Comparison of ENCODE assay signal across 8 cellular contexts in the genomic region with DNA sequence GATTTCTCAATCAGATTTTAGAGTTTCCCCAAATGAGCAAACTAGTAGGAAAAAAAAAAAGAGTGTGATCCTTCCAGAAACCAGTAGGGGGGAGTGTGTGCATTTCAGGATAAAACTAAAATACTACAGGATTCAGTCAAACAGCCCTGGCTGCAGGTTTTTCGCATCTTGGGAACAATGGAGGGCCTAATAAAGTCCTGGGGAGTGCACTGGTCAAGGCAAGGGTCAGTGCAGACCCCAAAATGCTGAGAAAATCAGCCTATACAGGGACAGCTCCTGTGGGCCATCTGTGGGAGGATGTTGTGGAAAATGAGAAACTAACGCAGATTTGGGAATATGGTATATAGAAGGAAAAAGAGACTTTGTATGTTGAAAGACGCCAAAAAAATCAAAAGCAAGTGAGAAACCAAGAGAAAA. TPM values are rescaled to one million over a fixed set of nuclear protein-coding genes. Genes with fewer than 3 reads are reported as not detected.
DNase-seq lines count a peak whose midpoint lies in the region; ATAC-seq and TF ChIP-seq lines count a peak whose summit lies in the region.

No MANE protein-coding gene starts in this region.

- no peak overlapping the region for H3K23ac ChIP-seq in mesendoderm (ENCODE audit: low read length)

- H3K18ac ChIP-seq in mesendoderm (ENCODE audit: low read length), result peak overlapping the region; percentile 94

- no peak overlapping the region for H3K4me3 Mint-ChIP-seq in T-cell

- H3K4me1 Mint-ChIP-seq in T-cell, result no peaks in the 10 kb centered on the region

- H2BK120ac ChIP-seq in mesendoderm (ENCODE audit: low read depth, low read length), result peak overlapping the region; percentile 94

- intact Hi-C loops in left ventricle myocardium inferior (cut with micrococcal nuclease), result no loop called here
- intact Hi-C loops in Right ventricle myocardium superior (cut with DNase I), result no loop called here
- intact Hi-C loops in breast epithelium (cut with DNase I; ENCODE audit: low total_unique reads), result no loop called here

- no peak overlapping the region for H4K8ac ChIP-seq in mesendoderm (ENCODE audit: low read depth, low read length)

- CTCF ChIA-PET in T-cell (lab: Charles Lee), result interaction anchor here in 1 of 2 donors (1.0 kb wide), 1 partner anchor 24 kb away, joined by 3 read pairs; no protein-coding TSS in a partner anchor

- no peak for DNase-seq in left ventricle myocardium inferior
- DNase-seq in Right ventricle myocardium superior, result no peak
- peak; percentile 17 for DNase-seq in NCI-H2227 treated with DMSO at 0.1 percent for 48 hours (lab: John Stamatoyannopoulos, UW)
- DNase-seq in breast epithelium (ENCODE audit: low spot score in 2 of 2), result no peak
- DNase-seq in mesendoderm, result peak; percentile 82
- DNase-seq in T-cell, result no peak
- no peak for DNase-seq in NCI-H2081 treated with DMSO at 0.1 percent for 48 hours (lab: John Stamatoyannopoulos, UW)

- no peak for TF ChIP-seq POLR2A in breast epithelium (IDR thresholded peaks at IDR 0.05)

- H3K4me2 ChIP-seq in mesendoderm (ENCODE audit: low read length), result no peak overlapping the region

- H3K9me3 ChIP-seq in left ventricle myocardium inferior (replicated peaks), result no peaks in the 10 kb centered on the region
- no peaks in the 10 kb centered on the region for H3K9me3 ChIP-seq in breast epithelium

- H3K27ac ChIP-seq in left ventricle myocardium inferior (replicated peaks) (no peak overlapping the region), breast epithelium (no peak overlapping the region), mesendoderm (ENCODE audit: low read depth, low read length) (peak overlapping the region; percentile 88)

- no peak for ATAC-seq in Right ventricle myocardium superior (ENCODE audit: poor library complexity)
- ATAC-seq in T-cell (replicated peaks in 1 of 4), result no peak
- no peak for ATAC-seq in HG03159 (IDR thresholded peaks at IDR 0.05; ENCODE audit: unreplicated experiment)

- H3K9me3 Mint-ChIP-seq in T-cell, result no peaks in the 10 kb centered on the region

- H3K56ac ChIP-seq in mesendoderm (ENCODE audit: low read length), result peak overlapping the region; percentile 90

- H3K79me2 ChIP-seq in mesendoderm (ENCODE audit: control insufficient read depth, insufficient read depth, low read length), result no peaks in the 10 kb centered on the region

- no peaks in the 10 kb centered on the region for H3K36me3 Mint-ChIP-seq in T-cell

- no peaks in the 10 kb centered on the region for H3K4me1 ChIP-seq in left ventricle myocardium inferior
- H3K4me1 ChIP-seq in breast epithelium, result no peaks in the 10 kb centered on the region
- H3K4me1 ChIP-seq in mesendoderm (ENCODE audit: control insufficient read depth, low read depth, low read length), result peaks cover 14% of the 10 kb centered on the region

- H3K79me1 ChIP-seq in mesendoderm (ENCODE audit: low read length), result peaks cover 2% of the 10 kb centered on the region

- no peak overlapping the region for H3K4me3 ChIP-seq in left ventricle myocardium inferior
- H3K4me3 ChIP-seq in breast epithelium, result no peak overlapping the region
- no peak overlapping the region for H3K4me3 ChIP-seq in mesendoderm (ENCODE audit: low read length)

- no peak overlapping the region for H3K27ac Mint-ChIP-seq in T-cell

- H3K36me3 ChIP-seq in left ventricle myocardium inferior (no peaks in the 10 kb centered on the region), breast epithelium (no peaks in the 10 kb centered on the region), mesendoderm (ENCODE audit: control insufficient read depth, insufficient read depth, low read length) (no peaks in the 10 kb centered on the region)

- POLR2A ChIA-PET in T-cell (lab: Charles Lee), result no interaction called here

- H2BK5ac ChIP-seq in mesendoderm (ENCODE audit: low read length), result peak overlapping the region; percentile 100

- H3K27me3 ChIP-seq in left ventricle myocardium inferior (ENCODE audit: low read depth) (peaks cover 29% of the 10 kb centered on the region), breast epithelium (no peaks in the 10 kb centered on the region), mesendoderm (ENCODE audit: insufficient read depth, low read length, poor library complexity) (no peaks in the 10 kb centered on the region)

- TF ChIP-seq CTCF in left ventricle myocardium inferior (IDR thresholded peaks at IDR 0.05; ENCODE audit: borderline replicate concordance) (peak; percentile 57), breast epithelium (IDR thresholded peaks at IDR 0.05) (peak in 2 of 3 donors; percentile 14 to 28)

- H3K27me3 Mint-ChIP-seq in T-cell, result peaks cover 18 to 29% of the 10 kb centered on the region in 2 donors

- H3K4ac ChIP-seq in mesendoderm (ENCODE audit: low read depth, low read length), result peak overlapping the region; percentile 97

- no peak overlapping the region for H2BK15ac ChIP-seq in mesendoderm (replicated peaks; ENCODE audit: low read depth)

- peak overlapping the region; percentile 95 for H4K5ac ChIP-seq in mesendoderm (ENCODE audit: low read length)

- H3K9ac ChIP-seq in mesendoderm (ENCODE audit: low read length), result peak overlapping the region; percentile 73

- no CpG with 5 or more reads among the region's 3 CpGs for WGBS in mesendoderm (ENCODE audit: extremely low coverage, insufficient coverage, low lambda C conversion rate)

- peak overlapping the region; percentile 98 for H2AK5ac ChIP-seq in mesendoderm (ENCODE audit: low read length)

RNA-seq across cellular contexts. Expression of a gene that starts 22.2 kb away (rescaled TPM):
- 23.6 TPM for total RNA-seq in left ventricle myocardium inferior
- total RNA-seq in Right ventricle myocardium superior, result 22.1 TPM
- 10 to 100 TPM; 38.2 to 57.0 (median 54.7) TPM for total RNA-seq in breast epithelium
- polyA plus RNA-seq in mesendoderm (2013, experiment 1 of 2), result 29.6 TPM
- 29.9 TPM for polyA plus RNA-seq in mesendoderm (2013, experiment 2 of 2)
- 100 to 1,000 TPM in 1 of 5 donors, 10 to 100 TPM in 4; 70.3 to 103 (median 91.8) TPM for total RNA-seq in T-cell

RNA-seq across cellular contexts. Expression of a gene that starts 23.3 kb away (rescaled TPM):
- not detected for total RNA-seq in left ventricle myocardium inferior
- not detected for total RNA-seq in Right ventricle myocardium superior
- not detected for total RNA-seq in breast epithelium
- 135 TPM for polyA plus RNA-seq in mesendoderm (2013, experiment 1 of 2)
- 136 TPM for polyA plus RNA-seq in mesendoderm (2013, experiment 2 of 2)
- total RNA-seq in T-cell, result under 1 TPM in 2 of 5 donors, not detected in 3; 0.06 to 0.09 TPM

Comparison
In these comparisons a context has a peak if more than half of its experiments do, and no peak if none do; other contexts are left out.
1. DNase-seq: peak in NCI-H2227 treated with DMSO at 0.1 percent for 48 hours (single experiment) and mesendoderm (single experiment); none in left ventricle myocardium inferior (single experiment), Right ventricle myocardium superior (single experiment), breast epithelium (0 of 2), T-cell (0 of 34) and NCI-H2081 treated with DMSO at 0.1 percent for 48 hours (single experiment).